8 cellular contexts compared by ENCODE assay signal in genomic region chr2:231706731-231707624, GRCh38. TPM values are rescaled to one million over a fixed set of nuclear protein-coding genes. Genes with fewer than 3 reads are reported as not detected.
DNase-seq lines count a peak whose midpoint lies in the region; ATAC-seq and TF ChIP-seq lines count a peak whose summit lies in the region.

No MANE protein-coding gene starts in this region.

- peak overlapping the region; percentile 86 for H3K4me3 Mint-ChIP-seq in chondrocyte (ENCODE audit: unreplicated experiment)

- DNase-seq in Ammon's horn (ENCODE audit: low spot score) (peak; percentile 99), NCI-H446 (lab: John Stamatoyannopoulos, UW) (peak; percentile 93 to 99), chondrocyte (ENCODE audit: low spot score) (peak; percentile 99), kidney glomerular epithelial cell (lab: John Stamatoyannopoulos, UW) (peak; percentile 95)
- peak; percentile 95 for DNase-seq in activated CD4-positive, alpha-beta T cell treated with anti-CD3 and anti-CD28 coated beads for 1 hour
- peak; percentile 93 to 95 for DNase-seq in stimulated activated CD4-positive, alpha-beta T cell treated with anti-CD3 and anti-CD28 coated beads, Interleukin-1b, Interleukin-23, amount 100 ng/mL, for 1 hour (ENCODE audit: low read depth in 2 of 2)

- no peaks in the 10 kb centered on the region for H3K9me3 Mint-ChIP-seq in chondrocyte (ENCODE audit: low read depth)

- TF ChIP-seq CTCF in chondrocyte (IDR thresholded peaks at IDR 0.05): peak; percentile 97

- no peaks in the 10 kb centered on the region for H3K27me3 Mint-ChIP-seq in chondrocyte (ENCODE audit: low read depth)

- peak overlapping the region; percentile 100 for H3K27ac Mint-ChIP-seq in chondrocyte (ENCODE audit: unreplicated experiment)

- peaks cover 6% of the 10 kb centered on the region for H3K36me3 Mint-ChIP-seq in chondrocyte (ENCODE audit: low read depth)

- H3K4me1 Mint-ChIP-seq in chondrocyte (ENCODE audit: low read depth): peaks cover 20% of the 10 kb centered on the region

- peak; percentile 41 for ATAC-seq in GM19035 (IDR thresholded peaks at IDR 0.05; ENCODE audit: unreplicated experiment)
- peak; percentile 42 for ATAC-seq in HG03354 (IDR thresholded peaks at IDR 0.05; ENCODE audit: poor library complexity, severe bottlenecking, unreplicated experiment)

RNA-seq across cellular contexts. Expression of gene PTMA, which starts 1.3 kb away (rescaled TPM):
- total RNA-seq in chondrocyte: 391 to 435 TPM (median 409 TPM) in 3 replicates

Comparison
In these comparisons a context has a peak if more than half of its experiments do, and no peak if none do; other contexts are left out.
1. Peak in every context shown above with its lines: DNase-seq and ATAC-seq.